ENCODE assay signal across 11 cellular contexts in genomic region chr11:76656571-76657081, GRCh38. TPM values are rescaled to one million over a fixed set of nuclear protein-coding genes. Genes with fewer than 3 reads are reported as not detected.
DNase-seq lines count a peak whose midpoint lies in the region; ATAC-seq and TF ChIP-seq lines count a peak whose summit lies in the region.
"Had no signal": no experiment of that assay in that cellular context is flagged by ENCODE, and none has a peak within 500 bp of the region (broad histone marks: within the 10 kb centered on the region; RNA-seq: fewer than 3 reads in every experiment).

No MANE protein-coding gene starts in this region.

- WGBS in trophoblast cell (ENCODE audit: extremely low coverage, insufficient coverage, insufficient read length) = no CpG with 5 or more reads among the region's 7 CpGs
- 62% methylated on average over 7 of the region's 7 CpGs for WGBS in prostate gland

- no peak overlapping the region for H2BK120ac ChIP-seq in trophoblast cell (ENCODE audit: insufficient read depth, low read length, poor library complexity)

- peaks cover 73% of the 10 kb centered on the region for H3K4me1 ChIP-seq in left ventricle myocardium inferior
- H3K4me1 ChIP-seq in trophoblast cell (ENCODE audit: control insufficient read depth in 1 of 2, insufficient read depth in 2 of 2, low read length in 2 of 2) = peaks cover 2 to 11% of the 10 kb centered on the region in 2 experiments
- H3K4me1 ChIP-seq in prostate gland (replicated peaks) = no peaks in the 10 kb centered on the region

- TF ChIP-seq POLR2A in prostate gland (IDR thresholded peaks at IDR 0.05) = no peak

- no peak overlapping the region for H3K4ac ChIP-seq in trophoblast cell (ENCODE audit: low read depth, low read length)

- H3K9me3 Mint-ChIP-seq in natural killer cell (no peaks in the 10 kb centered on the region), HFFc6 (no peaks in the 10 kb centered on the region)
- H3K9me3 Mint-ChIP-seq in natural killer cell treated with Interleukin-12 subunit alpha and Interleukin-12 subunit beta and Interleukin-15 and Interleukin-18, amount 100 ng/mL, for 72 hours = no peaks in the 10 kb centered on the region
- H3K9me3 Mint-ChIP-seq: activated naive CD4-positive, alpha-beta T cell treated with anti-CD3 and anti-CD28 coated beads, Interleukin-2, amount 50 U/mL, for 24 hours had no signal

- H3K4me1 Mint-ChIP-seq in natural killer cell (peaks cover 0 to 8% of the 10 kb centered on the region in 2 donors), HFFc6 (ENCODE audit: low read depth) (peaks cover 7% of the 10 kb centered on the region; the same call in 1 of the 2 replicates)
- H3K4me1 Mint-ChIP-seq in natural killer cell treated with Interleukin-12 subunit alpha and Interleukin-12 subunit beta and Interleukin-15 and Interleukin-18, amount 100 ng/mL, for 72 hours (ENCODE audit: low read depth in 2 of 2) = peaks cover 0 to 4% of the 10 kb centered on the region in 2 donors
- H3K4me1 Mint-ChIP-seq: activated naive CD4-positive, alpha-beta T cell treated with anti-CD3 and anti-CD28 coated beads, Interleukin-2, amount 50 U/mL, for 24 hours had no signal

- intact Hi-C loops in natural killer cell (cut with micrococcal nuclease) = no loop called here
- intact Hi-C loops in left ventricle myocardium inferior (cut with micrococcal nuclease) = no loop called here
- intact Hi-C loops in prostate gland (cut with DNase I) = no loop called here

- H3K27me3 ChIP-seq in left ventricle myocardium inferior (ENCODE audit: low read depth) (no peaks in the 10 kb centered on the region), trophoblast cell (ENCODE audit: insufficient read depth, low read length) (no peaks in the 10 kb centered on the region), prostate gland (replicated peaks; ENCODE audit: insufficient read depth) (no peaks in the 10 kb centered on the region)
- H3K27me3 ChIP-seq: MG63 had no signal

- H3K4me3 ChIP-seq in left ventricle myocardium inferior = no peak overlapping the region
- no peak overlapping the region for H3K4me3 ChIP-seq in trophoblast cell (ENCODE audit: low read depth, low read length)
- H3K4me3 ChIP-seq in prostate gland = no peak overlapping the region
- H3K4me3 ChIP-seq: MG63 had no signal

- H3K36me3 Mint-ChIP-seq in natural killer cell (no peaks in the 10 kb centered on the region), HFFc6 (ENCODE audit: low read depth) (no peaks in the 10 kb centered on the region)
- H3K36me3 Mint-ChIP-seq in natural killer cell treated with Interleukin-12 subunit alpha and Interleukin-12 subunit beta and Interleukin-15 and Interleukin-18, amount 100 ng/mL, for 72 hours = no peaks in the 10 kb centered on the region
- H3K36me3 Mint-ChIP-seq: activated naive CD4-positive, alpha-beta T cell treated with anti-CD3 and anti-CD28 coated beads, Interleukin-2, amount 50 U/mL, for 24 hours had no signal

- H3K36me3 ChIP-seq in left ventricle myocardium inferior (peaks cover 43% of the 10 kb centered on the region), trophoblast cell (ENCODE audit: control insufficient read depth in 1 of 2, insufficient read depth in 2 of 2, low read length in 2 of 2) (peaks cover 37 to 40% of the 10 kb centered on the region in 2 experiments), prostate gland (no peaks in the 10 kb centered on the region)
- H3K36me3 ChIP-seq: MG63 had no signal

- H2BK12ac ChIP-seq in trophoblast cell (ENCODE audit: low read length) = no peak overlapping the region

- H3K27me3 Mint-ChIP-seq in natural killer cell (ENCODE audit: low read depth in 2 of 2) = peaks cover 0 to 3% of the 10 kb centered on the region in 2 donors
- H3K27me3 Mint-ChIP-seq in natural killer cell treated with Interleukin-12 subunit alpha and Interleukin-12 subunit beta and Interleukin-15 and Interleukin-18, amount 100 ng/mL, for 72 hours = peaks cover 0 to 6% of the 10 kb centered on the region in 2 donors
- peaks cover 15% of the 10 kb centered on the region for H3K27me3 Mint-ChIP-seq in HFFc6 (ENCODE audit: insufficient read depth)

- H3K4me2 ChIP-seq in trophoblast cell (ENCODE audit: low read length) = no peak overlapping the region

- ATAC-seq in natural killer cell (no peak), GM19397 (IDR thresholded peaks at IDR 0.05; ENCODE audit: unreplicated experiment) (no peak)
- no peak for ATAC-seq in natural killer cell treated with Interleukin-12 subunit alpha and Interleukin-12 subunit beta and Interleukin-15 and Interleukin-18, amount 100 ng/mL, for 72 hours

- H2AK5ac ChIP-seq in trophoblast cell (ENCODE audit: low read length) = no peak overlapping the region

- DNase-seq in natural killer cell (peak; percentile 10), left ventricle myocardium inferior (no peak), trophoblast cell (no peak), HFFc6 (no peak), prostate gland (ENCODE audit: low spot score) (no peak), EL (no peak)
- no peak for DNase-seq in natural killer cell treated with Interleukin-12 subunit alpha and Interleukin-12 subunit beta and Interleukin-15 and Interleukin-18, amount 100 ng/mL, for 72 hours (ENCODE audit: low spot score)
- DNase-seq: MG63, NCI-H2171 had no signal

- no peak overlapping the region for H2BK5ac ChIP-seq in trophoblast cell (ENCODE audit: low read depth, low read length, poor library complexity)

- no peak overlapping the region for H2AFZ ChIP-seq in trophoblast cell (ENCODE audit: insufficient read depth, low read length, poor library complexity)

- H3K27ac Mint-ChIP-seq in natural killer cell (no peak overlapping the region), HFFc6 (no peak overlapping the region)
- H3K27ac Mint-ChIP-seq in natural killer cell treated with Interleukin-12 subunit alpha and Interleukin-12 subunit beta and Interleukin-15 and Interleukin-18, amount 100 ng/mL, for 72 hours = no peak overlapping the region
- H3K27ac Mint-ChIP-seq: activated naive CD4-positive, alpha-beta T cell treated with anti-CD3 and anti-CD28 coated beads, Interleukin-2, amount 50 U/mL, for 24 hours had no signal

- H3K14ac ChIP-seq in trophoblast cell (ENCODE audit: low read length) = no peak overlapping the region

- peak overlapping the region; percentile 88 for H3K27ac ChIP-seq in left ventricle myocardium inferior (replicated peaks)
- H3K27ac ChIP-seq in trophoblast cell (ENCODE audit: low read depth, low read length) = no peak overlapping the region
- H3K27ac ChIP-seq in prostate gland = no peak overlapping the region

- H3K18ac ChIP-seq in trophoblast cell (ENCODE audit: low read length) = no peak overlapping the region

- H3K4me3 Mint-ChIP-seq in natural killer cell = no peak overlapping the region
- no peak overlapping the region for H3K4me3 Mint-ChIP-seq in natural killer cell treated with Interleukin-12 subunit alpha and Interleukin-12 subunit beta and Interleukin-15 and Interleukin-18, amount 100 ng/mL, for 72 hours
- H3K4me3 Mint-ChIP-seq in HFFc6 = no peak overlapping the region
- H3K4me3 Mint-ChIP-seq: activated naive CD4-positive, alpha-beta T cell treated with anti-CD3 and anti-CD28 coated beads, Interleukin-2, amount 50 U/mL, for 24 hours had no signal

- peak overlapping the region; percentile 26 for H4K91ac ChIP-seq in trophoblast cell (ENCODE audit: low read depth, low read length)

- H3K79me1 ChIP-seq in trophoblast cell (ENCODE audit: low read length) = no peaks in the 10 kb centered on the region

- H3K9me3 ChIP-seq in left ventricle myocardium inferior (replicated peaks) (no peaks in the 10 kb centered on the region), trophoblast cell (ENCODE audit: insufficient read depth, low read depth, low read length) (no peaks in the 10 kb centered on the region), prostate gland (no peaks in the 10 kb centered on the region)
- H3K9me3 ChIP-seq: MG63 had no signal

- H4K8ac ChIP-seq in trophoblast cell (ENCODE audit: low read depth, low read length) = no peak overlapping the region

- no peak overlapping the region for H4K12ac ChIP-seq in trophoblast cell (ENCODE audit: low read depth, low read length)

- TF ChIP-seq CTCF in natural killer cell (IDR thresholded peaks at IDR 0.05) = no peak
- TF ChIP-seq CTCF in left ventricle myocardium inferior (IDR thresholded peaks at IDR 0.05; ENCODE audit: borderline replicate concordance) = no peak
- no peak for TF ChIP-seq CTCF in HFFc6 (IDR thresholded peaks at IDR 0.05)
- TF ChIP-seq CTCF in prostate gland (IDR thresholded peaks at IDR 0.05) = no peak

- no peak overlapping the region for H3K23ac ChIP-seq in trophoblast cell (ENCODE audit: low read length)

- H3K9ac ChIP-seq in trophoblast cell (ENCODE audit: low read length) = no peak overlapping the region

- H3K79me2 ChIP-seq in trophoblast cell (ENCODE audit: control insufficient read depth, insufficient read depth, low read length, poor library complexity) = no peaks in the 10 kb centered on the region

RNA-seq across cellular contexts. Expression of gene LRRC32, which starts 13.9 kb away (rescaled TPM):
- 1 to 10 TPM in 2 of 3 donors, under 1 TPM in 1; 0.14 to 1.4 (median 1.4) TPM for total RNA-seq in natural killer cell
- total RNA-seq in natural killer cell treated with Interleukin-12 subunit alpha and Interleukin-12 subunit beta and Interleukin-15 and Interleukin-18, amount 100 ng/mL, for 72 hours = under 1 TPM in 1 of 2 donors, not detected in 1; 0.08 TPM
- 35.1 TPM for total RNA-seq in left ventricle myocardium inferior
- 39.7 and 40.3 TPM in 2 replicates for polyA plus RNA-seq in trophoblast cell (2013)
- 1 to 10 TPM in 3 of 6 experiments, under 1 TPM in 3; 0.57 to 1.3 (median 1.0) TPM for total RNA-seq in HFFc6 (2021; fragmentation: NEBNext Ultra II Directional; extraction: Animal tissue kit (Norgen Biotek cat#: 25700))
- 10 to 100 TPM; 16.2 to 37.3 TPM for total RNA-seq in prostate gland

Comparison
In these comparisons a context has a peak if more than half of its experiments do, and no peak if none do; other contexts are left out.
1. RNA of gene LRRC32, which starts 13.9 kb away (total RNA-seq): 16.2 to 37.3 TPM in prostate gland and 35.1 TPM in left ventricle myocardium inferior (single experiment); 0.14 to 1.4 TPM in natural killer cell, 0.57 to 1.3 TPM in HFFc6 and 0.08 TPM in natural killer cell treated with Interleukin-12 subunit alpha and Interleukin-12 subunit beta and Interleukin-15 and Interleukin-18, amount 100 ng/mL, for 72 hours; every median in the first group is over 4 times any median in the second.